9 cellular contexts compared by ENCODE assay signal in the genomic region with DNA sequence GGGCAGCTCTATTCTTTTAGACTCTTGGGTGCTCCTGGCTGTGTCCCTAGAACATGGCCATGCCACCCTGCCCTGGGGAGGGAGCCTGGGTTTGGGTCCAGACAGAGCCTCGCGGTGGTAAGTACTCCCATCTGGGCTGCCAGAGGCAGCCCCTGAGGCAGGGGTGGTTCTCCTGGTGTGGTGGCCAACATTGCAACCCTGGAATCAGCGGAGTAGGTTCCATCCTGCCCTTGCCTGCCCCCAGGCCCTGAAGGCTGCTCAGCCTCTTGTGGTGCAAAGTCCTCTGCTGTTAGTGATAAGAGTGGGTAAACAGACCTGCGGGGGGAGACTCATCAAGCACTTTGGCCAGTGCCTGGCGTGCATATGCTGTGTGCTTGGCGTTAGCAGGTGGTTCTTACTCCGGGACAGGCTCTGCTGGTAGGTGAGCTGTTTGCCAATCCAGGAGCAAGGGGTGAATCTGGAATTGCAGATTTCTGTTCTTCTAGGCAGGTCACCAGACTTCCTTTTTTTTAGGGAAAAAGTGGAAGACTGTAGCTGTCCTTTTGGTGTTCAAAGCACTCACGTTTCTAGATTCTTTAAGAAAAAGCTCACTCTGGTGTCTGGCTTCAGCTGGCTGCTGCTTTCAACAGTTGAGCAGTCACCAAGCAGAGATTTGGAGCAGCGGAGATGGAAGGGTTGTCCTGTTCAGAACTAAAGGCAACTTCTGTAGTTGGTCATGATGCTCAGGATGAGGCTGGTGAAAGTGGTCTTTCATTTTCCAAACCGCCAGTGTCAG. TPM values are rescaled to one million over a fixed set of nuclear protein-coding genes. Genes with fewer than 3 reads are reported as not detected.
DNase-seq lines count a peak whose midpoint lies in the region; ATAC-seq and TF ChIP-seq lines count a peak whose summit lies in the region.
"Had no signal": no experiment of that assay in that cellular context is flagged by ENCODE, and none has a peak within 500 bp of the region (broad histone marks: within the 10 kb centered on the region; RNA-seq: fewer than 3 reads in every experiment).

No MANE protein-coding gene starts in this region.

- H3F3A ChIP-seq in DOHH2 (ENCODE audit: control insufficient read depth, insufficient read depth): no peaks in the 10 kb centered on the region

- H3K9me3 ChIP-seq in DOHH2 (ENCODE audit: control insufficient read depth, insufficient read depth, low read length): no peaks in the 10 kb centered on the region

- H3K27ac ChIP-seq in 22Rv1: peak overlapping the region; percentile 53
- H3K27ac ChIP-seq in DOHH2 (ENCODE audit: low read depth, low read length): no peak overlapping the region
- H3K27ac ChIP-seq: HL-60 had no signal

- peaks cover 46% of the 10 kb centered on the region for H3K4me1 ChIP-seq in DOHH2 (ENCODE audit: control insufficient read depth, low read length)

- H3K36me3 Mint-ChIP-seq in activated B cell treated with CpG ODN at 0.5 μM for 24 hours (ENCODE audit: low read depth) (peaks cover 42% of the 10 kb centered on the region), endothelial cell (ENCODE audit: low read depth, unreplicated experiment) (no peaks in the 10 kb centered on the region)

- intact Hi-C loops in activated B cell treated with CpG ODN at 0.5 μM for 24 hours (cut with micrococcal nuclease): loop anchor here (5.0 kb wide), 2 partner anchors 552 to 843 kb away; partner anchors contain the start of genes ACTR1B, CIAO1 and TMEM127

- peaks cover 28% of the 10 kb centered on the region for H4K20me1 ChIP-seq in DOHH2 (ENCODE audit: control insufficient read depth, insufficient read depth, low read depth, low read length)

- POLR2A ChIA-PET in activated B cell treated with CpG ODN at 0.5 μM for 24 hours (lab: Charles Lee): interaction anchor here (1.2 kb wide), 1 partner anchor 9 kb away, joined by 3 read pairs; no protein-coding TSS in a partner anchor

- peaks cover 76% of the 10 kb centered on the region for H3K79me2 ChIP-seq in DOHH2 (ENCODE audit: control insufficient read depth, low read length)

- peak overlapping the region; percentile 79 for H3K4me3 Mint-ChIP-seq in activated B cell treated with CpG ODN at 0.5 μM for 24 hours
- H3K4me3 Mint-ChIP-seq in endothelial cell (ENCODE audit: unreplicated experiment): no peak overlapping the region

- H3K4me2 ChIP-seq in DOHH2 (ENCODE audit: low read length): peak overlapping the region; percentile 92

- DNase-seq in activated B cell treated with CpG ODN at 0.5 μM for 24 hours (no peak), left lobe of liver (ENCODE audit: low spot score) (peak; percentile 93), AG20443 (ENCODE audit: low spot score) (no peak), endothelial cell (ENCODE audit: low spot score) (no peak), dedifferentiated amniotic fluid mesenchymal stem cell (ENCODE audit: extremely low spot score) (no peak)

- H3K9me2 ChIP-seq in DOHH2 (replicated peaks; ENCODE audit: control insufficient read depth, low read length): no peaks in the 10 kb centered on the region

- H3K36me3 ChIP-seq in DOHH2 (ENCODE audit: control insufficient read depth, low read length): peaks cover 56% of the 10 kb centered on the region

- H3K4me1 Mint-ChIP-seq in activated B cell treated with CpG ODN at 0.5 μM for 24 hours (peaks cover 58% of the 10 kb centered on the region), endothelial cell (ENCODE audit: unreplicated experiment) (peaks cover 20% of the 10 kb centered on the region)

- H3K9me3 Mint-ChIP-seq in activated B cell treated with CpG ODN at 0.5 μM for 24 hours (no peaks in the 10 kb centered on the region), endothelial cell (ENCODE audit: unreplicated experiment) (no peaks in the 10 kb centered on the region)

- CTCF ChIA-PET in activated B cell treated with CpG ODN at 0.5 μM for 24 hours (lab: Charles Lee): interaction anchor here (1.2 to 2.1 kb wide), 2 partner anchors 39 to 293 kb away, joined by 3 to 7 read pairs; partner anchors contain the start of gene ANKRD39

- ATAC-seq in activated B cell treated with CpG ODN at 0.5 μM for 24 hours (ENCODE audit: low read depth) (no peak), left lobe of liver (peak; percentile 58), GM18909 (IDR thresholded peaks at IDR 0.05; ENCODE audit: poor library complexity, unreplicated experiment) (no peak)

- no peaks in the 10 kb centered on the region for H3K27me3 ChIP-seq in DOHH2 (ENCODE audit: control insufficient read depth, low read length)

- H3K4me3 ChIP-seq in DOHH2 (ENCODE audit: low read length): no peak overlapping the region

- H3K27ac Mint-ChIP-seq in activated B cell treated with CpG ODN at 0.5 μM for 24 hours (no peak overlapping the region), endothelial cell (ENCODE audit: unreplicated experiment) (no peak overlapping the region)

- H3K27me3 Mint-ChIP-seq in activated B cell treated with CpG ODN at 0.5 μM for 24 hours (no peaks in the 10 kb centered on the region), endothelial cell (ENCODE audit: unreplicated experiment) (peaks cover 10% of the 10 kb centered on the region)

- no peak for TF ChIP-seq CTCF in 22Rv1 (IDR thresholded peaks at IDR 0.05)
- TF ChIP-seq CTCF in DOHH2 (IDR thresholded peaks at IDR 0.05; ENCODE audit: low read depth, low read length, poor library complexity, severe bottlenecking): no peak
- no peak for TF ChIP-seq CTCF in activated B cell treated with CpG ODN at 0.5 μM for 24 hours (IDR thresholded peaks at IDR 0.05)
- no peak for TF ChIP-seq CTCF in endothelial cell (IDR thresholded peaks at IDR 0.05; ENCODE audit: unreplicated experiment)

RNA-seq across cellular contexts. Expression of gene CNNM3, which starts 3.2 kb away (rescaled TPM):
- total RNA-seq in activated B cell treated with CpG ODN at 0.5 μM for 24 hours (19.0 and 20.3 TPM in 2 replicates), left lobe of liver (31.4 TPM), endothelial cell (ENCODE audit: unreplicated experiment) (14.7 TPM)

RNA-seq across cellular contexts. Expression of gene ANKRD23, which starts 24.5 kb away (rescaled TPM):
- 6.1 and 7.3 TPM in 2 replicates for total RNA-seq in activated B cell treated with CpG ODN at 0.5 μM for 24 hours
- 4.4 TPM for total RNA-seq in left lobe of liver
- 4.7 TPM for total RNA-seq in endothelial cell (ENCODE audit: unreplicated experiment)

RNA-seq across cellular contexts. Expression of gene ANKRD39, which starts 38.5 kb away (rescaled TPM):
- 12.7 and 12.9 TPM in 2 replicates for total RNA-seq in activated B cell treated with CpG ODN at 0.5 μM for 24 hours
- 9.5 TPM for total RNA-seq in left lobe of liver
- 14.9 TPM for total RNA-seq in endothelial cell (ENCODE audit: unreplicated experiment)

RNA-seq across cellular contexts. Expression of gene SEMA4C, which starts 50.6 kb away (rescaled TPM):
- total RNA-seq in activated B cell treated with CpG ODN at 0.5 μM for 24 hours (0.34 and 0.55 TPM in 2 replicates), left lobe of liver (18.6 TPM), endothelial cell (ENCODE audit: unreplicated experiment) (279 TPM)

RNA-seq across cellular contexts. Expression of gene CNNM4, which starts 58.6 kb away (rescaled TPM):
- total RNA-seq in activated B cell treated with CpG ODN at 0.5 μM for 24 hours (7.4 and 10.0 TPM in 2 replicates), left lobe of liver (3.4 TPM), endothelial cell (ENCODE audit: unreplicated experiment) (5.9 TPM)
